17 cellular contexts compared by ENCODE assay signal in genomic region chr1:244173240-244173639, GRCh38.
A peak's percentile ranks its signal among the peaks of the same experiment; 100 is the strongest.
DNase-seq lines count a peak whose midpoint lies in the region; ATAC-seq and TF ChIP-seq lines count a peak whose summit lies in the region.
"Had no signal": no experiment of that assay in that cellular context is flagged by ENCODE, and none has a peak within 500 bp of the region (broad histone marks: within the 10 kb centered on the region; RNA-seq: fewer than 3 reads in every experiment).

No MANE protein-coding gene starts in this region.

- H3F3A ChIP-seq in GM23248 (ENCODE audit: insufficient read depth) (no peaks in the 10 kb centered on the region), SK-N-SH (replicated peaks; ENCODE audit: insufficient read depth) (no peaks in the 10 kb centered on the region), neural progenitor cell (ENCODE audit: low read depth) (no peaks in the 10 kb centered on the region)

- H3K4me2 ChIP-seq in GM23248 (ENCODE audit: unreplicated experiment) (no peak overlapping the region), SK-N-SH (no peak overlapping the region), neural progenitor cell (no peak overlapping the region)
- H3K4me2 ChIP-seq: BLaER1, GM23338 had no signal

- H3K9me3 ChIP-seq in GM23248 (ENCODE audit: low read depth) (no peaks in the 10 kb centered on the region), SK-N-SH (no peaks in the 10 kb centered on the region), neural progenitor cell (ENCODE audit: low read depth) (no peaks in the 10 kb centered on the region), aorta (ENCODE audit: control insufficient read depth, low read length) (no peaks in the 10 kb centered on the region)
- H3K9me3 ChIP-seq: BLaER1, Caco-2 had no signal

- TF ChIP-seq CTCF in SK-N-SH (IDR thresholded peaks at IDR 0.05) = no peak
- TF ChIP-seq CTCF in neural progenitor cell (IDR thresholded peaks at IDR 0.05) = no peak

- H3K36me3 ChIP-seq in GM23248 (ENCODE audit: low read depth) (no peaks in the 10 kb centered on the region), SK-N-SH (replicated peaks in 1 of 2; ENCODE audit: control insufficient read depth in 1 of 2, insufficient read depth in 2 of 2, low read length in 1 of 2) (no peaks in the 10 kb centered on the region), neural progenitor cell (no peaks in the 10 kb centered on the region), aorta (ENCODE audit: control insufficient read depth in 1 of 2, insufficient read depth in 2 of 2, low read length in 1 of 2) (no peaks in the 10 kb centered on the region)
- H3K36me3 ChIP-seq: BLaER1 had no signal

- no peak for ATAC-seq in stimulated activated naive CD8-positive, alpha-beta T cell treated with anti-CD3 and anti-CD28 coated beads, Interleukin-15, Interleukin-2, amounts not matched to agents 100 U/mL and 50 U/mL, for 24 hours
- ATAC-seq in aorta (ENCODE audit: low FRiP score) (no peak), HG02870 (IDR thresholded peaks at IDR 0.05; ENCODE audit: unreplicated experiment) (no peak)
- ATAC-seq: GM23338 had no signal

- POLR2A ChIA-PET in SK-N-SH (lab: Yijun Ruan, JAX) = interaction anchor here (0.6 kb wide), 1 partner anchor 25 kb away, joined by 3 read pairs; no protein-coding TSS in a partner anchor

- no peaks in the 10 kb centered on the region for H3K27me3 ChIP-seq in GM23248 (replicated peaks; ENCODE audit: insufficient read depth)
- H3K27me3 ChIP-seq in SK-N-SH (ENCODE audit: insufficient read depth) = no peaks in the 10 kb centered on the region
- no peaks in the 10 kb centered on the region for H3K27me3 ChIP-seq in neural progenitor cell
- H3K27me3 ChIP-seq in aorta (ENCODE audit: control insufficient read depth in 1 of 2, insufficient read depth in 2 of 2, low read length in 1 of 2) = no peaks in the 10 kb centered on the region
- H3K27me3 ChIP-seq: BLaER1 had no signal

- no peak overlapping the region for H3K27ac ChIP-seq in GM23248
- H3K27ac ChIP-seq in SK-N-SH (ENCODE audit: low read depth in 2 of 2, low read length in 1 of 2) = no peak overlapping the region
- H3K27ac ChIP-seq in neural progenitor cell = no peak overlapping the region
- no peak overlapping the region for H3K27ac ChIP-seq in aorta (ENCODE audit: low read depth in 1 of 2, low read length in 2 of 2)
- H3K27ac ChIP-seq: BLaER1 had no signal

- H3K9me2 ChIP-seq in GM23248 (ENCODE audit: insufficient read depth) = no peaks in the 10 kb centered on the region
- H3K9me2 ChIP-seq in SK-N-SH = no peaks in the 10 kb centered on the region

- H4K20me1 ChIP-seq in GM23248 (ENCODE audit: insufficient read depth) = no peaks in the 10 kb centered on the region
- no peaks in the 10 kb centered on the region for H4K20me1 ChIP-seq in SK-N-SH (ENCODE audit: insufficient read depth)
- H4K20me1 ChIP-seq in neural progenitor cell (ENCODE audit: low read depth) = no peaks in the 10 kb centered on the region
- H4K20me1 ChIP-seq: BLaER1 had no signal

- no peaks in the 10 kb centered on the region for H3K9me3 Mint-ChIP-seq in neural progenitor cell
- H3K9me3 Mint-ChIP-seq: CD8-positive, alpha-beta memory T cell; GM23338 had no signal

- H3K27me3 Mint-ChIP-seq in neural progenitor cell (ENCODE audit: insufficient read depth, low read depth) = no peaks in the 10 kb centered on the region
- H3K27me3 Mint-ChIP-seq: CD8-positive, alpha-beta memory T cell had no signal

- CTCF ChIA-PET in SK-N-SH (lab: Yijun Ruan, JAX) = no interaction called here

- in situ Hi-C loops in GM23248 (cut with MboI) = no loop called here

- H3K79me2 ChIP-seq in GM23248 (ENCODE audit: insufficient read depth) (no peaks in the 10 kb centered on the region), SK-N-SH (ENCODE audit: insufficient read depth) (no peaks in the 10 kb centered on the region), neural progenitor cell (ENCODE audit: low read depth) (no peaks in the 10 kb centered on the region)

- DNase-seq in GM23248 (no peak), SK-N-SH (no peak), islet precursor cell (peak; percentile 46), neural progenitor cell (ENCODE audit: low spot score) (peak; percentile 12), NCI-H446 treated with DMSO at 0.1 percent for 48 hours (lab: John Stamatoyannopoulos, UW) (no peak), aorta (no peak)
- DNase-seq in stimulated activated naive CD8-positive, alpha-beta T cell treated with anti-CD3 and anti-CD28 coated beads, Interleukin-15, Interleukin-2, amounts not matched to agents 100 U/mL and 50 U/mL, for 24 hours = no peak
- DNase-seq: 8988T; AML-193; Caco-2; CD8-positive, alpha-beta memory T cell; DND-41; GF-D8; H7 had no signal

- no peaks in the 10 kb centered on the region for H3K4me1 Mint-ChIP-seq in neural progenitor cell
- H3K4me1 Mint-ChIP-seq: CD8-positive, alpha-beta memory T cell had no signal

- intact Hi-C loops in aorta (cut with DNase I) = no loop called here

- H3K4me1 ChIP-seq in GM23248 (ENCODE audit: insufficient read depth) = no peaks in the 10 kb centered on the region
- peaks cover 0 to 4% of the 10 kb centered on the region in 2 experiments; a peak in 1 of 4 replicates for H3K4me1 ChIP-seq in SK-N-SH (ENCODE audit: control insufficient read depth in 1 of 2, insufficient read depth in 2 of 2, low read depth in 1 of 2, low read length in 1 of 2)
- peaks cover 13% of the 10 kb centered on the region for H3K4me1 ChIP-seq in neural progenitor cell
- H3K4me1 ChIP-seq in aorta (ENCODE audit: control insufficient read depth in 1 of 2, insufficient read depth in 2 of 2, low read length in 2 of 2) = no peaks in the 10 kb centered on the region
- H3K4me1 ChIP-seq: BLaER1 had no signal

- TF ChIP-seq RAD21 in SK-N-SH (IDR thresholded peaks at IDR 0.05; ENCODE audit: low read length) = no peak

- H3K36me3 Mint-ChIP-seq in neural progenitor cell = no peaks in the 10 kb centered on the region
- H3K36me3 Mint-ChIP-seq: CD8-positive, alpha-beta memory T cell had no signal

- H3K4me3 ChIP-seq in GM23248 (no peak overlapping the region), SK-N-SH (ENCODE audit: low read depth in 2 of 2, low read length in 1 of 2) (no peak overlapping the region), neural progenitor cell (no peak overlapping the region), aorta (ENCODE audit: low read length in 2 of 2) (no peak overlapping the region)
- H3K4me3 ChIP-seq: BLaER1, GM23338 had no signal

- 88% methylated on average over 4 of the region's 4 CpGs for WGBS in GM23248 (ENCODE audit: low coverage in 1 of 2, low lambda C conversion rate in 2 of 2, missing lambda C conversion rate in 2 of 2), 2 experiments
- WGBS in SK-N-SH (ENCODE audit: low lambda C conversion rate) = 99% methylated on average over 4 of the region's 4 CpGs
- 86 to 88% methylated on average over 4 of the region's 4 CpGs for WGBS in aorta, 2 donors

- no peak overlapping the region for H3K27ac Mint-ChIP-seq in neural progenitor cell
- H3K27ac Mint-ChIP-seq: CD8-positive, alpha-beta memory T cell; GM23338 had no signal

- H2AFZ ChIP-seq in GM23248 (0 out of 2 replicates have a peak overlapping the region, but pooled peaks have one; percentile 33), SK-N-SH (ENCODE audit: low read depth) (0 out of 2 replicates have a peak overlapping the region, but pooled peaks have one; percentile 18), neural progenitor cell (replicated peaks) (no peak overlapping the region)

- no peak overlapping the region for H3K4me3 Mint-ChIP-seq in neural progenitor cell
- H3K4me3 Mint-ChIP-seq: CD8-positive, alpha-beta memory T cell; GM23338 had no signal

- TF ChIP-seq EP300 in SK-N-SH (IDR thresholded peaks at IDR 0.05; ENCODE audit: borderline replicate concordance in 1 of 2, low read depth in 1 of 2, low read length in 1 of 2) = no peak

- H3K9ac ChIP-seq in GM23248 (no peak overlapping the region), SK-N-SH (no peak overlapping the region), neural progenitor cell (no peak overlapping the region)
- H3K9ac ChIP-seq: BLaER1 had no signal

TF ChIP-seq in SK-N-SH, 30 proteins besides CTCF, POLR2A, EP300 and RAD21 (continues in another document):
- TF ChIP-seq SIN3A (IDR thresholded peaks at IDR 0.05; ENCODE audit: borderline replicate concordance, low read depth, low read length) = no peak
- no peak for TF ChIP-seq RFX5 (IDR thresholded peaks at IDR 0.05; ENCODE audit: low read length)
- no peak for TF ChIP-seq JUND (IDR thresholded peaks at IDR 0.05)
- TF ChIP-seq USF2 (IDR thresholded peaks at IDR 0.05; ENCODE audit: borderline replicate concordance, low read depth, low read length) = no peak
- TF ChIP-seq RXRA (IDR thresholded peaks at IDR 0.05; ENCODE audit: borderline replicate concordance, low read depth) = no peak
- TF ChIP-seq GATA2 (CRISPR knock-in tag; IDR thresholded peaks at IDR 0.05) = no peak
- TF ChIP-seq CHD2 (IDR thresholded peaks at IDR 0.05; ENCODE audit: low read length, partially characterized antibody) = no peak
- no peak for TF ChIP-seq NRF1 (IDR thresholded peaks at IDR 0.05; ENCODE audit: low read depth, low read length)
- no peak for TF ChIP-seq TEAD4 (IDR thresholded peaks at IDR 0.05; ENCODE audit: borderline replicate concordance, insufficient read depth)
- no peak for TF ChIP-seq MAX (IDR thresholded peaks at IDR 0.05; ENCODE audit: low read depth)
- TF ChIP-seq YY1 (IDR thresholded peaks at IDR 0.05; ENCODE audit: low read depth) = no peak
- TF ChIP-seq USF1 (IDR thresholded peaks at IDR 0.05; ENCODE audit: borderline replicate concordance, low read depth) = no peak

Comparison
In these comparisons a context has a peak if more than half of its experiments do, and no peak if none do; other contexts are left out.
1. DNase-seq: peak in islet precursor cell (single experiment) and neural progenitor cell (single experiment); none in GM23248 (single experiment), SK-N-SH (single experiment), stimulated activated naive CD8-positive, alpha-beta T cell treated with anti-CD3 and anti-CD28 coated beads, Interleukin-15, Interleukin-2, amounts not matched to agents 100 U/mL and 50 U/mL, for 24 hours (single experiment), NCI-H446 treated with DMSO at 0.1 percent for 48 hours (single experiment) and aorta (0 of 2).